8 cellular contexts compared by ENCODE assay signal in genomic region chr19:19865750-19866598, GRCh38. TPM values are rescaled to one million over a fixed set of nuclear protein-coding genes. Genes with fewer than 3 reads are reported as not detected.
A peak's percentile ranks its signal among the peaks of the same experiment; 100 is the strongest.
DNase-seq lines count a peak whose midpoint lies in the region; ATAC-seq, FAIRE-seq and TF ChIP-seq lines count a peak whose summit lies in the region.

ZNF253 (plus strand) TSS chr19:19865882; CDS start chr19:19865997, 115 bp downstream.

- no peaks in the 10 kb centered on the region for H3K9me3 ChIP-seq in A549
- no peaks in the 10 kb centered on the region for H3K9me3 ChIP-seq in small intestine (ENCODE audit: control insufficient read depth, low read depth)

- H3K27ac ChIP-seq in A549 = no peak within 1 kb of the TSS
- H3K27ac ChIP-seq in small intestine (ENCODE audit: low read depth in 1 of 2, low read length in 1 of 2) = peak within 1 kb of the TSS; percentile 95 to 99

- H3K4me3 ChIP-seq in A549 (no peak within 1 kb of the TSS), WI38 (ENCODE audit: low read depth, low read length) (peak within 1 kb of the TSS; percentile 75), bronchial epithelial cell (ENCODE audit: low read depth, low read length) (peak within 1 kb of the TSS; percentile 63), small intestine (ENCODE audit: low read depth in 1 of 2, low read length in 2 of 2) (peak within 1 kb of the TSS; percentile 61 to 63)

- 17% methylated on average over 29 of the region's 43 CpGs for WGBS in A549 (ENCODE audit: missing lambda C conversion rate)
- WGBS in small intestine, 3 donors = 0 to 1% (median 1%) methylated on average over 38 to 43 of the region's 43 CpGs

- no peak for TF ChIP-seq EP300 in A549 (IDR thresholded peaks at IDR 0.05)

- H3K27me3 ChIP-seq in bronchial epithelial cell (ENCODE audit: control insufficient read depth, insufficient read depth, low read length) (no peaks in the 10 kb centered on the region), small intestine (ENCODE audit: control insufficient read depth in 2 of 2, insufficient read depth in 2 of 2, low read length in 2 of 2) (no peaks in the 10 kb centered on the region)

- H3K4me1 ChIP-seq in A549 (no peaks in the 10 kb centered on the region), small intestine (ENCODE audit: control insufficient read depth in 2 of 2, insufficient read depth in 1 of 2, low read depth in 1 of 2, low read length in 1 of 2) (peaks cover 0 to 3% of the 10 kb centered on the region in 2 donors)

- TF ChIP-seq RAD21 in A549 (conservative IDR thresholded peaks at IDR 0.05 in 1 of 2, IDR thresholded peaks at IDR 0.05 in 1 of 2) = no peak

- no peak for TF ChIP-seq CTCF in A549 (IDR thresholded peaks at IDR 0.05)
- no peak for TF ChIP-seq CTCF in WI38 (IDR thresholded peaks at IDR 0.05; ENCODE audit: low read depth, low read length)
- no peak for TF ChIP-seq CTCF in bronchial epithelial cell (IDR thresholded peaks at IDR 0.05; ENCODE audit: insufficient read depth, low read length, severe bottlenecking)

- no peak for TF ChIP-seq POLR2A in A549 (IDR thresholded peaks at IDR 0.05; ENCODE audit: low read length)

- FAIRE-seq in A549 (lab: Jason Lieb, UNC) (no peak), bronchial epithelial cell (lab: Jason Lieb, UNC) (no peak), small intestine (lab: Jason Lieb, UNC) (no peak)

- DNase-seq in A549 (ENCODE audit: low read depth in 1 of 2, low spot score in 1 of 2) (peak; percentile 0 to 4), NCI-H2196 treated with DMSO at 0.1 percent for 48 hours (lab: John Stamatoyannopoulos, UW; ENCODE audit: unreplicated experiment) (peak; percentile 96), bronchial epithelial cell (ENCODE audit: low read depth) (peak; percentile 84), iPS-NIHi7 (ENCODE audit: extremely low spot score) (peak; percentile 93), small intestine (peak; percentile 97)

- no peak within 1 kb of the TSS for H3K4me2 ChIP-seq in A549

- ATAC-seq in A549 = no peak
- peak; percentile 93 for ATAC-seq in GM18861 (IDR thresholded peaks at IDR 0.05; ENCODE audit: unreplicated experiment)
- ATAC-seq in HG03103 (IDR thresholded peaks at IDR 0.05; ENCODE audit: low read depth, unreplicated experiment) = peak; percentile 92

- POLR2A ChIA-PET in A549 (lab: Yijun Ruan, JAX) = no interaction called here

- CTCF ChIA-PET in A549 (lab: Yijun Ruan, JAX) = no interaction called here

- H3K36me3 ChIP-seq in bronchial epithelial cell (ENCODE audit: control insufficient read depth, insufficient read depth, low read length) = no peaks in the 10 kb centered on the region
- peaks cover 0 to 2% of the 10 kb centered on the region in 2 donors for H3K36me3 ChIP-seq in small intestine (ENCODE audit: control insufficient read depth in 2 of 2, insufficient read depth in 2 of 2, low read length in 2 of 2)

TF ChIP-seq in A549, 52 proteins besides CTCF, POLR2A, EP300 and RAD21:
- TF ChIP-seq ZSCAN20 (CRISPR knock-in tag; IDR thresholded peaks at IDR 0.05) (no peak), BHLHE40 (IDR thresholded peaks at IDR 0.05; ENCODE audit: low read depth, low read length) (no peak), BCL3 (IDR thresholded peaks at IDR 0.05) (no peak), RCOR1 (IDR thresholded peaks at IDR 0.05; ENCODE audit: low read depth, low read length) (no peak), E2F6 (IDR thresholded peaks at IDR 0.05; ENCODE audit: borderline replicate concordance, low read depth) (no peak), SREBF2 (IDR thresholded peaks at IDR 0.05) (no peak), PHF8 (IDR thresholded peaks at IDR 0.05; ENCODE audit: borderline replicate concordance, low read depth) (no peak), PBX3 (IDR thresholded peaks at IDR 0.05) (no peak), CHD2 (IDR thresholded peaks at IDR 0.05; ENCODE audit: low read length, partially characterized antibody) (no peak)
TF ChIP-seq in A549: peak in this region for 0.

RNA-seq across cellular contexts. Expression of gene ZNF253, which starts in this region (rescaled TPM):
- not detected in 2 replicates for polyA plus RNA-seq in A549 (2011; rRNA removed)
- polyA plus RNA-seq in A549 (2012; cell fraction: cytosol; rRNA removed) = not detected in 2 replicates
- not detected in 2 replicates for polyA plus RNA-seq in A549 (2012; cell fraction: nucleus; rRNA removed)
- not detected in 3 replicates for polyA plus RNA-seq in A549 (2017; fragmentation: RNase III; extraction: RNeasy Plus Mini Kit Qiagen cat#74134 plus additional on column Dnase treatment)
- not detected in 2 replicates for polyA minus RNA-seq in A549 (2011; rRNA and poly(A)+ RNA removed)
- total RNA-seq in bronchial epithelial cell = 2.1 and 3.6 TPM in 2 replicates
- 1 to 10 TPM; 1.1 to 3.9 (median 2.5) TPM for polyA plus RNA-seq in small intestine

Comparison
In these comparisons a context has a peak if more than half of its experiments do, and no peak if none do; other contexts are left out.
1. Peak in DNase-seq in A549; RNA of the gene not detected or under 1 TPM.
2. ATAC-seq: peak in GM18861 (single experiment) and HG03103 (single experiment); none in A549 (0 of 2).
3. DNase-seq: peak in every context shown above with its lines; median percentile 97 in small intestine; 96 in NCI-H2196 treated with DMSO at 0.1 percent for 48 hours; 93 in iPS-NIHi7; 84 in bronchial epithelial cell; 2 in A549.
4. H3K27ac ChIP-seq: peak in small intestine (2 of 2); none in A549 (0 of 2).